ENCODE assay signal across 1 cellular context in the genomic region with DNA sequence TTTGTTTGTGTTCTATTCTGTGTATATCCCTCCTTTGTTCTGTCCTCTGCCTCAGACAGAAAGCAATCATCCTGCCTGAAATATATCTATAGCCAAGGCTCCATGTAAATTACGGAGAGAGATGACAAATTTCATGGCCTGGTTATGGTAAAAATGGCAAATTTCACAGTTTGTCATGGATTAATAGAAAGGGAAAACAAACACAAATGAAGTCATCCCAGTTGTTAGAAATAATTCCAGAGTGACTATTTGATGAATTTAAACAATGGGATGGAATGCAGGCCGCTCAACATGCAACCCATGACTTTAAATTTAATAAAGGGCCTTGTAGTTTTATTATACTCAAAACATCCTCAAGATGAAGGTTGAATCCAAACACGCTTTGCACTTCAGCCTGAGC.
TF ChIP-seq lines count a peak whose summit lies in the region.

No MANE protein-coding gene starts in this region.

TF ChIP-seq in IMR-90, 13 proteins besides CTCF, POLR2A, EP300 and RAD21:
- TF ChIP-seq RFX5 (IDR thresholded peaks at IDR 0.05; ENCODE audit: low read depth, low read length) = no peak
- no peak for TF ChIP-seq CEBPB (IDR thresholded peaks at IDR 0.05; ENCODE audit: low read depth, low read length)
- TF ChIP-seq NFE2L2 (IDR thresholded peaks at IDR 0.05; ENCODE audit: low read depth, low read length) = no peak
- no peak for TF ChIP-seq SMC3 (IDR thresholded peaks at IDR 0.05; ENCODE audit: low read depth, low read length)
- TF ChIP-seq, protein P1, sequence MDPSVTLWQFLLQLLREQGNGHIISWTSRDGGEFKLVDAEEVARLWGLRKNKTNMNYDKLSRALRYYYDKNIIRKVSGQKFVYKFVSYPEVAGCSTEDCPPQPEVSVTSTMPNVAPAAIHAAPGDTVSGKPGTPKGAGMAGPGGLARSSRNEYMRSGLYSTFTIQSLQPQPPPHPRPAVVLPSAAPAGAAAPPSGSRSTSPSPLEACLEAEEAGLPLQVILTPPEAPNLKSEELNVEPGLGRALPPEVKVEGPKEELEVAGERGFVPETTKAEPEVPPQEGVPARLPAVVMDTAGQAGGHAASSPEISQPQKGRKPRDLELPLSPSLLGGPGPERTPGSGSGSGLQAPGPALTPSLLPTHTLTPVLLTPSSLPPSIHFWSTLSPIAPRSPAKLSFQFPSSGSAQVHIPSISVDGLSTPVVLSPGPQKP (IDR thresholded peaks at IDR 0.05; ENCODE audit: borderline replicate concordance, low read depth, low read length) = no peak
- TF ChIP-seq CHD1 (IDR thresholded peaks at IDR 0.05; ENCODE audit: low read depth, low read length) = no peak
- no peak for TF ChIP-seq MXI1 (IDR thresholded peaks at IDR 0.05; ENCODE audit: borderline replicate concordance, low read depth, low read length)
- TF ChIP-seq RCOR1 (IDR thresholded peaks at IDR 0.05; ENCODE audit: insufficient replicate concordance, low read length) = no peak
- no peak for TF ChIP-seq BHLHE40 (IDR thresholded peaks at IDR 0.05; ENCODE audit: low read depth, low read length)
- no peak for TF ChIP-seq MAZ (IDR thresholded peaks at IDR 0.05; ENCODE audit: borderline replicate concordance, low read depth, low read length)
- TF ChIP-seq MAFK (IDR thresholded peaks at IDR 0.05; ENCODE audit: low read depth, low read length) = no peak
- no peak for TF ChIP-seq FOS (IDR thresholded peaks at IDR 0.05; ENCODE audit: low read depth, low read length)
- TF ChIP-seq, protein P2, sequence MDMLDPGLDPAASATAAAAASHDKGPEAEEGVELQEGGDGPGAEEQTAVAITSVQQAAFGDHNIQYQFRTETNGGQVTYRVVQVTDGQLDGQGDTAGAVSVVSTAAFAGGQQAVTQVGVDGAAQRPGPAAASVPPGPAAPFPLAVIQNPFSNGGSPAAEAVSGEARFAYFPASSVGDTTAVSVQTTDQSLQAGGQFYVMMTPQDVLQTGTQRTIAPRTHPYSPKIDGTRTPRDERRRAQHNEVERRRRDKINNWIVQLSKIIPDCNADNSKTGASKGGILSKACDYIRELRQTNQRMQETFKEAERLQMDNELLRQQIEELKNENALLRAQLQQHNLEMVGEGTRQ (IDR thresholded peaks at IDR 0.05; ENCODE audit: low read depth, low read length) = no peak
TF ChIP-seq in IMR-90: peak in this region for 0.
